Comparison of ENCODE assay signal across 9 cellular contexts in genomic region chr17:76540381-76541300, GRCh38. TPM values are rescaled to one million over a fixed set of nuclear protein-coding genes. Genes with fewer than 3 reads are reported as not detected.
DNase-seq lines count a peak whose midpoint lies in the region; ATAC-seq, FAIRE-seq and TF ChIP-seq lines count a peak whose summit lies in the region.
"Had no signal": no experiment of that assay in that cellular context is flagged by ENCODE, and none has a peak within 500 bp of the region (broad histone marks: within the 10 kb centered on the region; RNA-seq: fewer than 3 reads in every experiment).

No MANE protein-coding gene starts in this region.

- peaks cover 4% of the 10 kb centered on the region for H3K4me1 Mint-ChIP-seq in activated T-cell treated with anti-CD3 and anti-CD28 coated beads, Interleukin-2, amount 50 U/mL, for 4 hours (ENCODE audit: low read depth)

- H2AK5ac ChIP-seq in H1 (ENCODE audit: low read depth, low read length): no peak overlapping the region; the same call in 1 of the 2 replicates

- H3K27me3 ChIP-seq in H1 (replicated peaks in 1 of 4; ENCODE audit: control insufficient read depth in 3 of 4, extremely low read depth in 1 of 4, insufficient read depth in 3 of 4, low read length in 3 of 4): peaks cover 8 to 42% (median 35%) of the 10 kb centered on the region in 4 experiments
- H3K27me3 ChIP-seq in left lung: peaks cover 10 to 62% of the 10 kb centered on the region in 2 donors

- TF ChIP-seq CTCF in NB4 (IDR thresholded peaks at IDR 0.05; ENCODE audit: low read depth, low read length) (no peak), H1 (IDR thresholded peaks at IDR 0.05; ENCODE audit: control extremely low read depth in 1 of 3, insufficient read depth in 1 of 3, low read depth in 1 of 3, low read length in 3 of 3) (peak in 1 of 3 experiments; percentile 28; a peak in 1 of 4 replicates), left lung (IDR thresholded peaks at IDR 0.05) (peak; percentile 20 to 23)

- POLR2A ChIA-PET in H1 (lab: Charles Lee; ENCODE audit: partially characterized antibody): interaction anchor here (0.7 to 4.0 kb wide), 10 partner anchors 8 to 131 kb away, joined by 3 to 38 read pairs (median 4); partner anchors contain the start of gene RHBDF2

- H3K9ac ChIP-seq in H1 (replicated peaks in 1 of 4; ENCODE audit: extremely low read depth in 1 of 4, low read depth in 3 of 4, low read length in 3 of 4): peak overlapping the region in 1 of 4 experiments; percentile 38; a peak in 2 of 7 replicates

- H3K27ac ChIP-seq in H1 (ENCODE audit: low read depth, low read length): no peak overlapping the region
- H3K27ac ChIP-seq in left lung: no peak overlapping the region

- H2BK20ac ChIP-seq in H1 (ENCODE audit: low read length): peak overlapping the region; percentile 64; the same call in 1 of the 2 replicates

- no peak overlapping the region for H3K23ac ChIP-seq in H1 (ENCODE audit: insufficient read length)

- no peaks in the 10 kb centered on the region for H3K79me1 ChIP-seq in H1 (ENCODE audit: low read depth, low read length)

- intact Hi-C loops in left lung (cut with DNase I): no loop called here

- H3K4me2 ChIP-seq in H1 (ENCODE audit: insufficient read depth in 1 of 2, low read depth in 2 of 2, low read length in 2 of 2): peak overlapping the region; percentile 68 to 83

- peak overlapping the region; percentile 11 for H3K18ac ChIP-seq in H1 (ENCODE audit: extremely low read depth, low read length)

- peak overlapping the region; percentile 61; the same call in 1 of the 2 replicates for H2BK15ac ChIP-seq in H1 (ENCODE audit: low read length)

- H3K36me3 ChIP-seq in H1 (ENCODE audit: control insufficient read depth in 2 of 4, insufficient read depth in 4 of 4, low read length in 3 of 4): no peaks in the 10 kb centered on the region
- H3K36me3 ChIP-seq in left lung: no peaks in the 10 kb centered on the region

- in situ Hi-C loops in SK-MEL-5 (cut with HindIII; ENCODE audit: low pct_unique_long_range_greater_than_20kb, low sequenced_read_pairs): no loop called here

- H3K56ac ChIP-seq in H1 (replicated peaks; ENCODE audit: insufficient read length, low read depth, low read length): no peak overlapping the region

- WGBS in H1 (ENCODE audit: extremely low coverage in 1 of 2, insufficient coverage in 1 of 2, insufficient read length in 1 of 2, insufficient replicate concordance in 2 of 2, low coverage in 1 of 2, low lambda C conversion rate in 2 of 2, missing lambda C conversion rate in 1 of 2), 2 experiments: 9% methylated on average over 25 of the region's 27 CpGs; no CpG with 5 or more reads in 1 of the 2 experiments

- H4K91ac ChIP-seq in H1 (replicated peaks; ENCODE audit: insufficient read length, low read length): peak overlapping the region; percentile 45

- no peak overlapping the region for H3K4me3 ChIP-seq in NB4 (ENCODE audit: low read depth, low read length)
- peak overlapping the region; percentile 12 to 50 (median 32); a peak in 7 of 8 replicates for H3K4me3 ChIP-seq in H1 (ENCODE audit: extremely low read depth in 1 of 4, insufficient read depth in 2 of 4, low read depth in 3 of 4, low read length in 4 of 4)
- H3K4me3 ChIP-seq in left lung: peak overlapping the region; percentile 27 to 34

- H4K20me1 ChIP-seq in H1 (replicated peaks in 1 of 2; ENCODE audit: control insufficient read depth in 1 of 2, insufficient read depth in 2 of 2, low read length in 2 of 2): no peaks in the 10 kb centered on the region

- TF ChIP-seq EP300 in H1 (IDR thresholded peaks at IDR 0.05; ENCODE audit: borderline replicate concordance in 1 of 2, low read depth in 2 of 2, low read length in 2 of 2): no peak

- H4K5ac ChIP-seq in H1 (ENCODE audit: insufficient read length, low read depth, low read length): peak overlapping the region; percentile 47

- H3K4me1 ChIP-seq in H1 (replicated peaks in 1 of 4; ENCODE audit: control insufficient read depth in 3 of 4, insufficient read depth in 4 of 4, low read length in 3 of 4) (peaks cover 0 to 27% (median 16%) of the 10 kb centered on the region in 4 experiments; a peak in 6 of 7 replicates), left lung (peaks cover 26 to 66% of the 10 kb centered on the region in 2 donors)

- no peaks in the 10 kb centered on the region for H3K9me3 Mint-ChIP-seq in activated T-cell treated with anti-CD3 and anti-CD28 coated beads, Interleukin-2, amount 50 U/mL, for 4 hours

- H3K9me3 ChIP-seq in H1 (ENCODE audit: insufficient read depth in 2 of 2, low read depth in 1 of 2, low read length in 1 of 2): no peaks in the 10 kb centered on the region
- no peaks in the 10 kb centered on the region for H3K9me3 ChIP-seq in left lung

- TF ChIP-seq RAD21 in H1 (IDR thresholded peaks at IDR 0.05 in 1 of 2, conservative IDR thresholded peaks at IDR 0.05 in 1 of 2; ENCODE audit: low read depth in 2 of 2, low read length in 2 of 2): no peak

- TF ChIP-seq POLR2A in NB4 (IDR thresholded peaks at IDR 0.05; ENCODE audit: extremely low read depth, insufficient read length) (peak; percentile 11), H1 (IDR thresholded peaks at IDR 0.05; ENCODE audit: control extremely low read depth in 1 of 2, low read depth in 2 of 2, low read length in 2 of 2) (no peak)

- peak overlapping the region; percentile 74; the same call in 1 of the 2 replicates for H2BK5ac ChIP-seq in H1 (ENCODE audit: low read depth, low read length)

- H2BK120ac ChIP-seq in H1 (replicated peaks; ENCODE audit: low read depth, low read length): peak overlapping the region; percentile 44

- H3K23me2 ChIP-seq in H1 (ENCODE audit: low read depth, low read length): peaks cover 11% of the 10 kb centered on the region

- H3K4ac ChIP-seq in H1 (replicated peaks; ENCODE audit: insufficient read length, low read depth, low read length): peak overlapping the region; percentile 65

- no peaks in the 10 kb centered on the region for H3K79me2 ChIP-seq in H1 (ENCODE audit: control insufficient read depth in 1 of 2, insufficient read depth in 2 of 2, low read length in 2 of 2)

- ATAC-seq in activated T-cell treated with anti-CD3 and anti-CD28 coated beads, Interleukin-2, amount 50 U/mL, for 4 hours: peak; percentile 51 to 63
- peak; percentile 97 for ATAC-seq in left lung
- ATAC-seq in stimulated activated naive CD8-positive, alpha-beta T cell treated with anti-CD3 and anti-CD28 coated beads, Interleukin-15, Interleukin-2, amounts not matched to agents 100 U/mL and 50 U/mL, for 24 hours: peak; percentile 48
- ATAC-seq in HG02973 (IDR thresholded peaks at IDR 0.05; ENCODE audit: unreplicated experiment): no peak

- H2AFZ ChIP-seq in H1 (ENCODE audit: low read length): peak overlapping the region; percentile 65

- H3K36me3 Mint-ChIP-seq in activated T-cell treated with anti-CD3 and anti-CD28 coated beads, Interleukin-2, amount 50 U/mL, for 4 hours (ENCODE audit: insufficient read depth): no peaks in the 10 kb centered on the region

- no peak for DNase-seq in activated T-cell treated with anti-CD3 and anti-CD28 coated beads, Interleukin-2, amount 50 U/mL, for 4 hours
- no peak for DNase-seq in activated T-cell treated with anti-CD3 and anti-CD28 coated beads, Interleukin-2, amount 50 U/mL, for 1 hour
- DNase-seq in NB4 (ENCODE audit: low read depth) (peak; percentile 88), SK-MEL-5 (ENCODE audit: low read depth, low spot score) (peak; percentile 100), H1 (ENCODE audit: low read depth in 1 of 2, low spot score in 2 of 2) (peak; percentile 88 to 92), left lung (peak; percentile 93 to 95)
- peak; percentile 39 for DNase-seq in stimulated activated naive CD8-positive, alpha-beta T cell treated with anti-CD3 and anti-CD28 coated beads, Interleukin-15, Interleukin-2, amounts not matched to agents 100 U/mL and 50 U/mL, for 24 hours

- FAIRE-seq in H1 (lab: Jason Lieb, UNC): peak; percentile 95
- FAIRE-seq: colon had no signal

- peak overlapping the region; percentile 89; the same call in 1 of the 2 replicates for H2BK12ac ChIP-seq in H1 (ENCODE audit: low read depth, low read length)

- CTCF ChIA-PET in H1 (lab: Charles Lee; ENCODE audit: partially characterized antibody): interaction anchor here (0.7 to 15.6 kb wide), 16 partner anchors 11 to 153 kb away, joined by 3 to 260 read pairs (median 5); no protein-coding TSS in a partner anchor

- H3K14ac ChIP-seq in H1 (ENCODE audit: insufficient read length): no peak overlapping the region

- H3K27me3 Mint-ChIP-seq in activated T-cell treated with anti-CD3 and anti-CD28 coated beads, Interleukin-2, amount 50 U/mL, for 4 hours (ENCODE audit: low read depth): peaks cover 51% of the 10 kb centered on the region

- H4K8ac ChIP-seq in H1 (ENCODE audit: extremely low read depth, insufficient read depth, low read length): no peak overlapping the region; the same call in 1 of the 2 replicates

- H3K4me3 Mint-ChIP-seq in activated T-cell treated with anti-CD3 and anti-CD28 coated beads, Interleukin-2, amount 50 U/mL, for 4 hours: no peak overlapping the region

RNA-seq across cellular contexts. Expression of gene PRCD, which starts 0.8 kb away (rescaled TPM):
- not detected for total RNA-seq in activated T-cell treated with anti-CD3 and anti-CD28 coated beads, Interleukin-2, amount 50 U/mL, for 4 hours
- 15.8 and 18.8 TPM in 2 replicates for total RNA-seq in SK-MEL-5 (2014; rRNA removed; shearing (Covaris generic))
- polyA plus RNA-seq in SK-MEL-5 (2015; cell fraction: cytosol; rRNA removed): 12.2 and 13.3 TPM in 2 replicates
- 32.9 and 49.6 TPM in 2 replicates for polyA plus RNA-seq in SK-MEL-5 (2015; cell fraction: nucleus; rRNA removed)
- 1.4 and 2.1 TPM in 2 replicates for total RNA-seq in H1 (2021; fragmentation: NEBNext Ultra II Directional; extraction: Animal tissue kit (Norgen Biotek cat#: 25700))
- 0.77 and 1.1 TPM in 2 replicates for polyA plus RNA-seq in H1 (2011; rRNA removed)
- polyA plus RNA-seq in H1 (2011; cell fraction: cytosol; rRNA removed): 1.4 TPM
- polyA plus RNA-seq in H1 (2011; cell fraction: nucleus; rRNA removed): 3.1 TPM
- 1.1 to 1.6 TPM (median 1.5 TPM) in 4 replicates for polyA plus RNA-seq in H1 (2012, experiment 1 of 2)
- 2.3 TPM for polyA plus RNA-seq in H1 (2012, experiment 2 of 2)
- 2.0 TPM for polyA plus RNA-seq in H1 (2013, experiment 1 of 2)
- 1.5 TPM for polyA plus RNA-seq in H1 (2013, experiment 2 of 2)
- polyA minus RNA-seq in H1 (2011; rRNA and poly(A)+ RNA removed): 0.12 and 0.22 TPM in 2 replicates
- not detected for polyA minus RNA-seq in H1 (2011; cell fraction: cytosol; rRNA and poly(A)+ RNA removed)
- polyA minus RNA-seq in H1 (2011; cell fraction: nucleus; rRNA and poly(A)+ RNA removed): 3.5 TPM
- 1 to 10 TPM; 1.3 to 2.9 TPM for total RNA-seq in left lung

RNA-seq across cellular contexts. Expression of gene CYGB, which starts 3.1 kb away (rescaled TPM):
- total RNA-seq in activated T-cell treated with anti-CD3 and anti-CD28 coated beads, Interleukin-2, amount 50 U/mL, for 4 hours: not detected
- total RNA-seq in SK-MEL-5 (2014; rRNA removed; shearing (Covaris generic)): 122 TPM in 2 replicates
- 107 and 128 TPM in 2 replicates for polyA plus RNA-seq in SK-MEL-5 (2015; cell fraction: cytosol; rRNA removed)
- 37.9 and 41.4 TPM in 2 replicates for polyA plus RNA-seq in SK-MEL-5 (2015; cell fraction: nucleus; rRNA removed)
- total RNA-seq in H1 (2021; fragmentation: NEBNext Ultra II Directional; extraction: Animal tissue kit (Norgen Biotek cat#: 25700)): 3.7 and 4.0 TPM in 2 replicates
- polyA plus RNA-seq in H1 (2011; rRNA removed): 2.7 and 3.3 TPM in 2 replicates
- polyA plus RNA-seq in H1 (2011; cell fraction: cytosol; rRNA removed): 1.7 TPM
- 1.7 TPM for polyA plus RNA-seq in H1 (2011; cell fraction: nucleus; rRNA removed)
- 1.4 to 3.4 TPM (median 2.9 TPM) in 4 replicates for polyA plus RNA-seq in H1 (2012, experiment 1 of 2)
- 4.0 TPM for polyA plus RNA-seq in H1 (2012, experiment 2 of 2)
- 2.8 TPM for polyA plus RNA-seq in H1 (2013, experiment 1 of 2)
- 2.8 TPM for polyA plus RNA-seq in H1 (2013, experiment 2 of 2)
- polyA minus RNA-seq in H1 (2011; rRNA and poly(A)+ RNA removed): 0.19 and 1.4 TPM in 2 replicates
- 0.66 TPM for polyA minus RNA-seq in H1 (2011; cell fraction: cytosol; rRNA and poly(A)+ RNA removed)
- polyA minus RNA-seq in H1 (2011; cell fraction: nucleus; rRNA and poly(A)+ RNA removed): 0.80 TPM
- 10 to 100 TPM; 10.2 to 13.7 TPM for total RNA-seq in left lung

RNA-seq across cellular contexts. Expression of gene RHBDF2, which starts 39.4 kb away (rescaled TPM):
- 10 to 100 TPM; 29.5 to 37.0 (median 34.3) TPM for total RNA-seq in activated T-cell treated with anti-CD3 and anti-CD28 coated beads, Interleukin-2, amount 50 U/mL, for 4 hours
- 25.0 and 28.6 TPM in 2 replicates for total RNA-seq in SK-MEL-5 (2014; rRNA removed; shearing (Covaris generic))
- polyA plus RNA-seq in SK-MEL-5 (2015; cell fraction: cytosol; rRNA removed): 75.0 and 78.8 TPM in 2 replicates
- polyA plus RNA-seq in SK-MEL-5 (2015; cell fraction: nucleus; rRNA removed): 64.9 and 68.7 TPM in 2 replicates
- total RNA-seq in H1 (2021; fragmentation: NEBNext Ultra II Directional; extraction: Animal tissue kit (Norgen Biotek cat#: 25700)): 25.9 and 26.2 TPM in 2 replicates
- polyA plus RNA-seq in H1 (2011; rRNA removed): 21.2 and 27.9 TPM in 2 replicates
- polyA plus RNA-seq in H1 (2011; cell fraction: cytosol; rRNA removed): 15.5 TPM
- 46.6 TPM for polyA plus RNA-seq in H1 (2011; cell fraction: nucleus; rRNA removed)
- polyA plus RNA-seq in H1 (2012, experiment 1 of 2): 16.4 to 25.4 TPM (median 22.4 TPM) in 4 replicates
- polyA plus RNA-seq in H1 (2012, experiment 2 of 2): 15.6 TPM
- polyA plus RNA-seq in H1 (2013, experiment 1 of 2): 30.8 TPM
- polyA plus RNA-seq in H1 (2013, experiment 2 of 2): 30.3 TPM
- 12.5 and 16.5 TPM in 2 replicates for polyA minus RNA-seq in H1 (2011; rRNA and poly(A)+ RNA removed)
- 16.4 TPM for polyA minus RNA-seq in H1 (2011; cell fraction: cytosol; rRNA and poly(A)+ RNA removed)
- polyA minus RNA-seq in H1 (2011; cell fraction: nucleus; rRNA and poly(A)+ RNA removed): 22.9 TPM
- 10 to 100 TPM; 24.9 to 61.7 TPM for total RNA-seq in left lung

RNA-seq across cellular contexts. Expression of gene ST6GALNAC2, which starts 45.0 kb away (rescaled TPM):
- not detected for total RNA-seq in activated T-cell treated with anti-CD3 and anti-CD28 coated beads, Interleukin-2, amount 50 U/mL, for 4 hours
- 77.4 and 96.3 TPM in 2 replicates for total RNA-seq in SK-MEL-5 (2014; rRNA removed; shearing (Covaris generic))
- 96.4 and 117 TPM in 2 replicates for polyA plus RNA-seq in SK-MEL-5 (2015; cell fraction: cytosol; rRNA removed)
- polyA plus RNA-seq in SK-MEL-5 (2015; cell fraction: nucleus; rRNA removed): 76.4 and 135 TPM in 2 replicates
- total RNA-seq in H1 (2021; fragmentation: NEBNext Ultra II Directional; extraction: Animal tissue kit (Norgen Biotek cat#: 25700)): not detected in 2 replicates
- 0.09 TPM in 1 of 2 replicates, not detected in the other for polyA plus RNA-seq in H1 (2011; rRNA removed)
- not detected for polyA plus RNA-seq in H1 (2011; cell fraction: cytosol; rRNA removed)
- not detected for polyA plus RNA-seq in H1 (2011; cell fraction: nucleus; rRNA removed)
- not detected in 4 replicates for polyA plus RNA-seq in H1 (2012, experiment 1 of 2)
- not detected for polyA plus RNA-seq in H1 (2012, experiment 2 of 2)
- not detected for polyA plus RNA-seq in H1 (2013, experiment 1 of 2)
- polyA plus RNA-seq in H1 (2013, experiment 2 of 2): not detected
- polyA minus RNA-seq in H1 (2011; rRNA and poly(A)+ RNA removed): not detected in 2 replicates
- polyA minus RNA-seq in H1 (2011; cell fraction: cytosol; rRNA and poly(A)+ RNA removed): not detected
- not detected for polyA minus RNA-seq in H1 (2011; cell fraction: nucleus; rRNA and poly(A)+ RNA removed)
- total RNA-seq in left lung: 10 to 100 TPM; 17.5 to 30.2 TPM

Comparison
In these comparisons a context has a peak if more than half of its experiments do, and no peak if none do; other contexts are left out.
1. DNase-seq: peak in NB4 (single experiment), SK-MEL-5 (single experiment), H1 (2 of 2), left lung (2 of 2) and stimulated activated naive CD8-positive, alpha-beta T cell treated with anti-CD3 and anti-CD28 coated beads, Interleukin-15, Interleukin-2, amounts not matched to agents 100 U/mL and 50 U/mL, for 24 hours (single experiment); none in activated T-cell treated with anti-CD3 and anti-CD28 coated beads, Interleukin-2, amount 50 U/mL, for 4 hours (single experiment) and activated T-cell treated with anti-CD3 and anti-CD28 coated beads, Interleukin-2, amount 50 U/mL, for 1 hour (single experiment).